23 cellular contexts compared by ENCODE assay signal in genomic region chr12:15662983-15663659, GRCh38.
DNase-seq lines count a peak whose midpoint lies in the region; ATAC-seq, FAIRE-seq and TF ChIP-seq lines count a peak whose summit lies in the region.
"Had no signal": no experiment of that assay in that cellular context is flagged by ENCODE, and none has a peak within 500 bp of the region (broad histone marks: within the 10 kb centered on the region; RNA-seq: fewer than 3 reads in every experiment).

No MANE protein-coding gene starts in this region.

- H3K36me3 ChIP-seq in endothelial cell of umbilical vein (ENCODE audit: control insufficient read depth in 2 of 2, extremely low read depth in 1 of 2, insufficient read depth in 2 of 2, low read length in 2 of 2) (no peaks in the 10 kb centered on the region), upper lobe of left lung (peaks cover 0 to 8% (median 4%) of the 10 kb centered on the region in 4 donors)

- H3K9me1 ChIP-seq in endothelial cell of umbilical vein (replicated peaks; ENCODE audit: control insufficient read depth, extremely low read depth, insufficient read depth, low read length): no peaks in the 10 kb centered on the region

- WGBS in upper lobe of left lung, 2 donors: 86 to 92% methylated on average over 5 of the region's 5 CpGs

- TF ChIP-seq POLR2A in endothelial cell of umbilical vein (IDR thresholded peaks at IDR 0.05; ENCODE audit: low read depth, low read length): no peak
- no peak for TF ChIP-seq POLR2A in upper lobe of left lung (IDR thresholded peaks at IDR 0.05)

- H3K9me3 ChIP-seq in endothelial cell of umbilical vein (replicated peaks; ENCODE audit: control insufficient read depth, insufficient read depth, low read length) (no peaks in the 10 kb centered on the region), upper lobe of left lung (no peaks in the 10 kb centered on the region)
- H3K9me3 ChIP-seq: gastrocnemius medialis, lower lobe of right lung had no signal

- H2AFZ ChIP-seq in endothelial cell of umbilical vein (ENCODE audit: low read depth, low read length): no peak overlapping the region

- peak; percentile 24 for FAIRE-seq in endothelial cell of umbilical vein (lab: Jason Lieb, UNC)
- FAIRE-seq: HTR-8/SVneo had no signal

- H4K20me1 ChIP-seq in endothelial cell of umbilical vein (replicated peaks; ENCODE audit: control insufficient read depth, extremely low read depth, insufficient read depth, low read length): no peaks in the 10 kb centered on the region

- no TSS peak for BruUV-seq in endothelial cell of umbilical vein (replicated peaks; lab: Mats Ljungman, UMichigan)

- H3K27me3 ChIP-seq in endothelial cell of umbilical vein (ENCODE audit: control insufficient read depth in 2 of 2, insufficient read depth in 2 of 2, low read length in 2 of 2): no peaks in the 10 kb centered on the region
- no peaks in the 10 kb centered on the region for H3K27me3 ChIP-seq in upper lobe of left lung
- H3K27me3 ChIP-seq: gastrocnemius medialis had no signal

- intact Hi-C loops in endothelial cell of umbilical vein (cut with micrococcal nuclease): loop anchor here (5.0 kb wide), 1 partner anchor 34 kb away; no protein-coding TSS in a partner anchor

- CTCF ChIA-PET in endothelial cell of umbilical vein (lab: Charles Lee): interaction anchor here (0.8 to 2.5 kb wide), 7 partner anchors 10 to 78 kb away, joined by 3 to 12 read pairs (median 5); no protein-coding TSS in a partner anchor

- ATAC-seq in upper lobe of left lung (ENCODE audit: low FRiP score in 2 of 2) (no peak), left lobe of liver (no peak)
- ATAC-seq: activated naive CD8-positive, alpha-beta T cell treated with anti-CD3 and anti-CD28 coated beads, Interleukin-2, amount 50 U/mL, for 24 hours; gastrocnemius medialis; lower lobe of right lung; natural killer cell had no signal

- H3K4me1 ChIP-seq in endothelial cell of umbilical vein (ENCODE audit: control insufficient read depth, extremely low read depth, insufficient read depth, low read length): peaks cover 16% of the 10 kb centered on the region
- no peaks in the 10 kb centered on the region for H3K4me1 ChIP-seq in upper lobe of left lung
- H3K4me1 ChIP-seq: gastrocnemius medialis, lower lobe of right lung had no signal

- no peak overlapping the region for H3K4me3 ChIP-seq in endothelial cell of umbilical vein (replicated peaks in 1 of 3; ENCODE audit: insufficient read depth in 1 of 3, low read depth in 1 of 3, low read length in 3 of 3)
- H3K4me3 ChIP-seq in upper lobe of left lung: no peak overlapping the region
- H3K4me3 ChIP-seq: gastrocnemius medialis, lower lobe of right lung had no signal

- H3K27ac ChIP-seq in endothelial cell of umbilical vein (ENCODE audit: insufficient read depth, low read depth, low read length) (peak overlapping the region; percentile 59), upper lobe of left lung (no peak overlapping the region), substantia nigra (ENCODE audit: low read depth, low read length, poor library complexity, severe bottlenecking) (no peak overlapping the region)
- H3K27ac ChIP-seq: gastrocnemius medialis, lower lobe of right lung had no signal

- DNase-seq in COLO829 (ENCODE audit: low spot score) (peak; percentile 81), RPMI7951 (ENCODE audit: low read depth) (peak; percentile 35), endothelial cell of umbilical vein (ENCODE audit: low read depth, low spot score) (no peak), kidney tubule cell (ENCODE audit: low spot score) (peak; percentile 49), upper lobe of left lung (no peak), substantia nigra (lab: John Stamatoyannopoulos, UW) (no peak), left lobe of liver (ENCODE audit: low spot score) (no peak), HT-29 (ENCODE audit: low spot score) (no peak)
- DNase-seq: activated CD4-positive, alpha-beta T cell treated with anti-CD3 and anti-CD28 coated beads for 1 hour; activated naive CD8-positive, alpha-beta T cell treated with anti-CD3 and anti-CD28 coated beads, Interleukin-2, amount 50 U/mL, for 24 hours; CD4-positive, alpha-beta T cell; DND-41; effector CD8-positive, alpha-beta T cell; gastrocnemius medialis; lower lobe of right lung; natural killer cell; NCI-H146; NCI-H345; NK-92 treated with Interleukin-12 subunit alpha and Interleukin-12 subunit beta, amount 100 ng/mL, for 24 hours; Right ventricle myocardium superior; stimulated activated naive CD4-positive, alpha-beta T cell; T-helper 2 cell had no signal

- TF ChIP-seq CTCF in endothelial cell of umbilical vein (IDR thresholded peaks at IDR 0.05; ENCODE audit: extremely low read depth in 1 of 2, insufficient read depth in 1 of 2, low read depth in 1 of 2, low read length in 2 of 2) (no peak), upper lobe of left lung (IDR thresholded peaks at IDR 0.05) (no peak)

- no peaks in the 10 kb centered on the region for H3K79me2 ChIP-seq in endothelial cell of umbilical vein (ENCODE audit: control insufficient read depth, insufficient read depth, low read length)

- no peak for TF ChIP-seq EP300 in upper lobe of left lung (IDR thresholded peaks at IDR 0.05)

- H3K9ac ChIP-seq in endothelial cell of umbilical vein (replicated peaks; ENCODE audit: extremely low read depth, insufficient read depth, low read length): no peak overlapping the region

- dilution Hi-C loops in endothelial cell of umbilical vein (cut with MboI; ENCODE audit: extremely low pct_ligation_motif_present, low sequenced_read_pairs): no loop called here

- H3K4me2 ChIP-seq in endothelial cell of umbilical vein (ENCODE audit: insufficient read depth, low read length): peak overlapping the region; percentile 36

- POLR2A ChIA-PET in endothelial cell of umbilical vein (lab: Charles Lee): no interaction called here

TF ChIP-seq in endothelial cell of umbilical vein, 7 proteins besides CTCF, POLR2A, EP300 and RAD21:
- no peak for TF ChIP-seq MAX (IDR thresholded peaks at IDR 0.05; ENCODE audit: insufficient read depth, insufficient read length)

Comparison
In these comparisons a context has a peak if more than half of its experiments do, and no peak if none do; other contexts are left out.
1. DNase-seq: peak in COLO829 (single experiment), RPMI7951 (single experiment) and kidney tubule cell (single experiment); none in endothelial cell of umbilical vein (single experiment), upper lobe of left lung (0 of 2), substantia nigra (0 of 49), left lobe of liver (single experiment) and HT-29 (single experiment).